In the genomic region with DNA sequence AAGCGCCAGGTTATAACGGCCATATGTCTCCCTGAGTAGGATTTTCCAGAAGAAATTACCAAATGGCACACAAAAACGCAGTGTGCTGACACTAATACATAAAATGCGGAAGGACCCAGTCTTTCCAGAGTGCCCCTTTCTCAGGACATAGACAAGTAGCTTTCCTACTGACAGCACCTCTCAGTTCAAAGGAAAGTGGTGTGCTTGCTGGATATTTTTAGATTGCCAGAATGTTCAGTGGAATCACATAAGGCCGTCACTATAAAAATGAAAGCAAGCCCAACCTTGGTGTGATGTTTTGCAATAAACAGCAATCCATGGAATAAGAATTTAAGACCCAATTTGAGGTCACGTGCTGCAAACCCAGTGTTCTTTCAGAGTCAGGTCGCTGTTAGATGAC, we compare ENCODE assay signal across 20 cellular contexts.
"Had no signal": no experiment of that assay in that cellular context is flagged by ENCODE, and none has a peak within 500 bp of the region (broad histone marks: within the 10 kb centered on the region; RNA-seq: fewer than 3 reads in every experiment).

No MANE protein-coding gene starts in this region.

- DNase-seq: activated T-cell treated with anti-CD3 and anti-CD28 coated beads, Interleukin-2, amount 50 U/mL, for 24 hours; adrenal gland; colonic mucosa; dorsolateral prefrontal cortex; effector memory CD8-positive, alpha-beta T cell; lower lobe of right lung; mesendoderm; mucosa of descending colon; nephron progenitor cell; occipital lobe; posterior cingulate gyrus; stimulated activated CD4-positive, alpha-beta T cell treated with anti-CD3 and anti-CD28 coated beads, Interleukin-4, amount 100 ng/mL, for 4 hours; stimulated activated naive CD8-positive, alpha-beta T cell treated with anti-CD3 and anti-CD28 coated beads, Interleukin-15, Interleukin-2, amounts not matched to agents 100 U/mL and 50 U/mL, for 24 hours; T-helper 1 cell; tibial artery had no signal

- H3K4me1 ChIP-seq: adrenal gland, colonic mucosa, esophagus muscularis mucosa, gastroesophageal sphincter, lower lobe of right lung, tibial artery had no signal

- H3K27ac ChIP-seq: adrenal gland, colonic mucosa, esophagus muscularis mucosa, gastroesophageal sphincter, lower lobe of right lung, tibial artery had no signal

- H3K36me3 Mint-ChIP-seq: activated naive CD8-positive, alpha-beta T cell; WTC11 had no signal

- H3K27me3 ChIP-seq: adrenal gland, colonic mucosa, dorsolateral prefrontal cortex, esophagus muscularis mucosa, gastroesophageal sphincter, tibial artery had no signal

- H3K4me1 Mint-ChIP-seq: activated T-helper 17 cell treated with anti-CD3 and anti-CD28 coated beads, Interleukin-2, amount 50 U/mL, for 72 hours had no signal

- H3K9me3 ChIP-seq: adrenal gland, colonic mucosa, esophagus muscularis mucosa, gastroesophageal sphincter, lower lobe of right lung, mucosa of descending colon, tibial artery had no signal

- H3K9me3 Mint-ChIP-seq: activated T-cell treated with anti-CD3 and anti-CD28 coated beads, Interleukin-2, amount 50 U/mL, for 24 hours; activated T-helper 17 cell treated with anti-CD3 and anti-CD28 coated beads, Interleukin-2, amount 50 U/mL, for 72 hours; effector memory CD8-positive, alpha-beta T cell had no signal

- H3K4me3 Mint-ChIP-seq: activated naive CD8-positive, alpha-beta T cell; activated T-cell treated with anti-CD3 and anti-CD28 coated beads, Interleukin-2, amount 50 U/mL, for 24 hours; activated T-helper 17 cell treated with anti-CD3 and anti-CD28 coated beads, Interleukin-2, amount 50 U/mL, for 72 hours; effector memory CD8-positive, alpha-beta T cell; nephron progenitor cell; WTC11 had no signal

- H3K27me3 Mint-ChIP-seq: activated naive CD8-positive, alpha-beta T cell; activated T-helper 17 cell treated with anti-CD3 and anti-CD28 coated beads, Interleukin-2, amount 50 U/mL, for 72 hours; effector memory CD8-positive, alpha-beta T cell had no signal

- H3K4me3 ChIP-seq: adrenal gland, colonic mucosa, dorsolateral prefrontal cortex, esophagus muscularis mucosa, gastroesophageal sphincter, lower lobe of right lung, mucosa of descending colon, tibial artery had no signal

- H3K27ac Mint-ChIP-seq: activated naive CD8-positive, alpha-beta T cell; activated T-cell treated with anti-CD3 and anti-CD28 coated beads, Interleukin-2, amount 50 U/mL, for 24 hours; activated T-helper 17 cell treated with anti-CD3 and anti-CD28 coated beads, Interleukin-2, amount 50 U/mL, for 72 hours; effector memory CD8-positive, alpha-beta T cell; nephron progenitor cell; WTC11 had no signal

- H3K36me3 ChIP-seq: adrenal gland, colonic mucosa, esophagus muscularis mucosa, gastroesophageal sphincter, lower lobe of right lung, tibial artery had no signal
